ENCODE assay signal across 1 cellular context in genomic region chr1:26889580-26890466, GRCh38.
TF ChIP-seq lines count a peak whose summit lies in the region.

TSS of gene GPN2 (minus strand) at chr1:26890283. CDS start at chr1:26890096, 187 bp downstream.

TF ChIP-seq in GM12878, 131 proteins besides CTCF, POLR2A, EP300 and RAD21 (continued from another document and continues in another):
- TF ChIP-seq ZNF687 (IDR thresholded peaks at IDR 0.05) (no peak), CEBPB (IDR thresholded peaks at IDR 0.05; ENCODE audit: borderline replicate concordance in 1 of 2, low read depth in 2 of 2, low read length in 2 of 2) (no peak), HCFC1 (IDR thresholded peaks at IDR 0.05; ENCODE audit: low read length) (peak; percentile 39; the same call in 1 of the 2 replicates), MTA3 (IDR thresholded peaks at IDR 0.05; ENCODE audit: borderline replicate concordance, low read length) (peak; percentile 75; the same call in 1 of the 2 replicates), RAD51 (IDR thresholded peaks at IDR 0.05) (no peak), MEF2A (IDR thresholded peaks at IDR 0.05; ENCODE audit: insufficient read depth, low read depth, low read length) (no peak), YY1 (IDR thresholded peaks at IDR 0.05; ENCODE audit: low read depth, low read length) (0 out of 2 replicates have a peak, but pooled peaks have one; percentile 41), RFX5 (IDR thresholded peaks at IDR 0.05; ENCODE audit: low read depth, low read length) (no peak), NR2C2 (IDR thresholded peaks at IDR 0.05; ENCODE audit: borderline replicate concordance, control insufficient read depth, insufficient read length, low read depth) (no peak), TAF1 (IDR thresholded peaks at IDR 0.05; ENCODE audit: borderline replicate concordance, low read depth, low read length) (peak; percentile 82; the same call in 1 of the 2 replicates), E4F1 (IDR thresholded peaks at IDR 0.05; ENCODE audit: borderline replicate concordance, partially characterized antibody) (peak; percentile 33), CHD2 (IDR thresholded peaks at IDR 0.05; ENCODE audit: borderline replicate concordance, low read depth, low read length) (0 out of 2 replicates have a peak, but pooled peaks have one; percentile 33), CBFB (IDR thresholded peaks at IDR 0.05; ENCODE audit: low read depth) (peak; percentile 47; the same call in 1 of the 2 replicates), ZBTB40 (IDR thresholded peaks at IDR 0.05; ENCODE audit: borderline replicate concordance) (peak; percentile 90), EED (IDR thresholded peaks at IDR 0.05; ENCODE audit: low read depth) (no peak), RUNX3 (IDR thresholded peaks at IDR 0.05; ENCODE audit: low read length) (no peak; the same call in 1 of the 2 replicates), POU2F2 (IDR thresholded peaks at IDR 0.05; ENCODE audit: borderline replicate concordance, low read depth, low read length) (peak; percentile 51; the same call in 2 of the 3 replicates), SMAD5 (IDR thresholded peaks at IDR 0.05; ENCODE audit: low read depth) (no peak), LARP7 (IDR thresholded peaks at IDR 0.05) (peak; percentile 77; the same call in 1 of the 2 replicates), CBX5 (IDR thresholded peaks at IDR 0.05; ENCODE audit: low read depth) (no peak), DPF2 (IDR thresholded peaks at IDR 0.05) (peak; percentile 20; the same call in 1 of the 2 replicates), ZBTB11 (CRISPR knock-in tag; IDR thresholded peaks at IDR 0.05) (no peak), MXI1 (IDR thresholded peaks at IDR 0.05; ENCODE audit: low read depth, low read length) (peak; percentile 73; the same call in 1 of the 2 replicates), TCF3 (IDR thresholded peaks at IDR 0.05; ENCODE audit: borderline replicate concordance, insufficient read depth, low read depth, low read length) (0 out of 2 replicates have a peak, but pooled peaks have one; percentile 12)
- TF ChIP-seq, protein P1, sequence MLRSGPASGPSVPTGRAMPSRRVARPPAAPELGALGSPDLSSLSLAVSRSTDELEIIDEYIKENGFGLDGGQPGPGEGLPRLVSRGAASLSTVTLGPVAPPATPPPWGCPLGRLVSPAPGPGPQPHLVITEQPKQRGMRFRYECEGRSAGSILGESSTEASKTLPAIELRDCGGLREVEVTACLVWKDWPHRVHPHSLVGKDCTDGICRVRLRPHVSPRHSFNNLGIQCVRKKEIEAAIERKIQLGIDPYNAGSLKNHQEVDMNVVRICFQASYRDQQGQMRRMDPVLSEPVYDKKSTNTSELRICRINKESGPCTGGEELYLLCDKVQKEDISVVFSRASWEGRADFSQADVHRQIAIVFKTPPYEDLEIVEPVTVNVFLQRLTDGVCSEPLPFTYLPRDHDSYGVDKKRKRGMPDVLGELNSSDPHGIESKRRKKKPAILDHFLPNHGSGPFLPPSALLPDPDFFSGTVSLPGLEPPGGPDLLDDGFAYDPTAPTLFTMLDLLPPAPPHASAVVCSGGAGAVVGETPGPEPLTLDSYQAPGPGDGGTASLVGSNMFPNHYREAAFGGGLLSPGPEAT (IDR thresholded peaks at IDR 0.05; ENCODE audit: low read depth) = peak; percentile 26; the same call in 1 of the 2 replicates
- TF ChIP-seq, protein P2, sequence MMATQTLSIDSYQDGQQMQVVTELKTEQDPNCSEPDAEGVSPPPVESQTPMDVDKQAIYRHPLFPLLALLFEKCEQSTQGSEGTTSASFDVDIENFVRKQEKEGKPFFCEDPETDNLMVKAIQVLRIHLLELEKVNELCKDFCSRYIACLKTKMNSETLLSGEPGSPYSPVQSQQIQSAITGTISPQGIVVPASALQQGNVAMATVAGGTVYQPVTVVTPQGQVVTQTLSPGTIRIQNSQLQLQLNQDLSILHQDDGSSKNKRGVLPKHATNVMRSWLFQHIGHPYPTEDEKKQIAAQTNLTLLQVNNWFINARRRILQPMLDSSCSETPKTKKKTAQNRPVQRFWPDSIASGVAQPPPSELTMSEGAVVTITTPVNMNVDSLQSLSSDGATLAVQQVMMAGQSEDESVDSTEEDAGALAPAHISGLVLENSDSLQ (IDR thresholded peaks at IDR 0.05) = peak; percentile 32; the same call in 1 of the 2 replicates
- TF ChIP-seq, protein P3, sequence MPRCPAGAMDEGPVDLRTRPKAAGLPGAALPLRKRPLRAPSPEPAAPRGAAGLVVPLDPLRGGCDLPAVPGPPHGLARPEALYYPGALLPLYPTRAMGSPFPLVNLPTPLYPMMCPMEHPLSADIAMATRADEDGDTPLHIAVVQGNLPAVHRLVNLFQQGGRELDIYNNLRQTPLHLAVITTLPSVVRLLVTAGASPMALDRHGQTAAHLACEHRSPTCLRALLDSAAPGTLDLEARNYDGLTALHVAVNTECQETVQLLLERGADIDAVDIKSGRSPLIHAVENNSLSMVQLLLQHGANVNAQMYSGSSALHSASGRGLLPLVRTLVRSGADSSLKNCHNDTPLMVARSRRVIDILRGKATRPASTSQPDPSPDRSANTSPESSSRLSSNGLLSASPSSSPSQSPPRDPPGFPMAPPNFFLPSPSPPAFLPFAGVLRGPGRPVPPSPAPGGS (IDR thresholded peaks at IDR 0.05; ENCODE audit: borderline replicate concordance, insufficient read depth, low read depth, low read length, poor library complexity, severe bottlenecking) = peak; percentile 49
- TF ChIP-seq, protein P4, sequence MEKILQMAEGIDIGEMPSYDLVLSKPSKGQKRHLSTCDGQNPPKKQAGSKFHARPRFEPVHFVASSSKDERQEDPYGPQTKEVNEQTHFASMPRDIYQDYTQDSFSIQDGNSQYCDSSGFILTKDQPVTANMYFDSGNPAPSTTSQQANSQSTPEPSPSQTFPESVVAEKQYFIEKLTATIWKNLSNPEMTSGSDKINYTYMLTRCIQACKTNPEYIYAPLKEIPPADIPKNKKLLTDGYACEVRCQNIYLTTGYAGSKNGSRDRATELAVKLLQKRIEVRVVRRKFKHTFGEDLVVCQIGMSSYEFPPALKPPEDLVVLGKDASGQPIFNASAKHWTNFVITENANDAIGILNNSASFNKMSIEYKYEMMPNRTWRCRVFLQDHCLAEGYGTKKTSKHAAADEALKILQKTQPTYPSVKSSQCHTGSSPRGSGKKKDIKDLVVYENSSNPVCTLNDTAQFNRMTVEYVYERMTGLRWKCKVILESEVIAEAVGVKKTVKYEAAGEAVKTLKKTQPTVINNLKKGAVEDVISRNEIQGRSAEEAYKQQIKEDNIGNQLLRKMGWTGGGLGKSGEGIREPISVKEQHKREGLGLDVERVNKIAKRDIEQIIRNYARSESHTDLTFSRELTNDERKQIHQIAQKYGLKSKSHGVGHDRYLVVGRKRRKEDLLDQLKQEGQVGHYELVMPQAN (conservative IDR thresholded peaks at IDR 0.05) = peak; percentile 84
- TF ChIP-seq, protein P5, sequence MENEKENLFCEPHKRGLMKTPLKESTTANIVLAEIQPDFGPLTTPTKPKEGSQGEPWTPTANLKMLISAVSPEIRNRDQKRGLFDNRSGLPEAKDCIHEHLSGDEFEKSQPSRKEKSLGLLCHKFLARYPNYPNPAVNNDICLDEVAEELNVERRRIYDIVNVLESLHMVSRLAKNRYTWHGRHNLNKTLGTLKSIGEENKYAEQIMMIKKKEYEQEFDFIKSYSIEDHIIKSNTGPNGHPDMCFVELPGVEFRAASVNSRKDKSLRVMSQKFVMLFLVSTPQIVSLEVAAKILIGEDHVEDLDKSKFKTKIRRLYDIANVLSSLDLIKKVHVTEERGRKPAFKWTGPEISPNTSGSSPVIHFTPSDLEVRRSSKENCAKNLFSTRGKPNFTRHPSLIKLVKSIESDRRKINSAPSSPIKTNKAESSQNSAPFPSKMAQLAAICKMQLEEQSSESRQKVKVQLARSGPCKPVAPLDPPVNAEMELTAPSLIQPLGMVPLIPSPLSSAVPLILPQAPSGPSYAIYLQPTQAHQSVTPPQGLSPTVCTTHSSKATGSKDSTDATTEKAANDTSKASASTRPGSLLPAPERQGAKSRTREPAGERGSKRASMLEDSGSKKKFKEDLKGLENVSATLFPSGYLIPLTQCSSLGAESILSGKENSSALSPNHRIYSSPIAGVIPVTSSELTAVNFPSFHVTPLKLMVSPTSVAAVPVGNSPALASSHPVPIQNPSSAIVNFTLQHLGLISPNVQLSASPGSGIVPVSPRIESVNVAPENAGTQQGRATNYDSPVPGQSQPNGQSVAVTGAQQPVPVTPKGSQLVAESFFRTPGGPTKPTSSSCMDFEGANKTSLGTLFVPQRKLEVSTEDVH (IDR thresholded peaks at IDR 0.05; ENCODE audit: low read depth, partially characterized antibody) = peak; percentile 67
